ENCODE assay signal across 14 cellular contexts in the genomic region with DNA sequence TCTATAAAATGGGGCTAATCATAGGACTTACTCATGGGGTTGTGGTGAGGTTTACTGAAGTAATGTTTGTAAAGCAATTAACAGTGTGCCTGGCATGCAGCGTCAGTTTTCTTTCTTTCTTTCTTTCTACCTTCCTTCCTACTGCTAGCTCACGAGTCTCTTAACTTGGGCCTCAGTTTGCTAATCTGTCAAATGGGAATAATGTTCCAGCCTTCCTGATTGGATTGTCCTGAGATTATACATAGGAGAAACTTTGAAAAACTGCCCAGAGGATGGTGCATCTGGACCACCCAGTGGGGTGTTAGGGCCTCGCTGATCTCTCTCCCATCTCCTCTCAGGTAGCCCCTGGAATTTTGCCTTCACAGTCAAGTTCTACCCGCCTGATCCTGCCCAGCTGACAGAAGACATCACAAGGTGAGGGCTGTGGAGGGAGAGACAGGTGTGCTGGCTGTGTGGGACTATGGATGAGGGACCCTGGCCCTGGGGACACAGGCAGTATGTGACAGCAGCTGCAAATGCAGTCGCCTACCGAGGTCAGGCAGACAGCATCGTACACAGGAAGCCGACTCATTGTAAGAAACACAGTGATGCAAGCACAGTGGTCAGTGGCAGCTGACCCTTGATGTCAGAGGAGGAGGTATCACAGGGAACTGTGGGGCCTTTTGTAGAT. TPM values are rescaled to one million over a fixed set of nuclear protein-coding genes. Genes with fewer than 3 reads are reported as not detected.
DNase-seq lines count a peak whose midpoint lies in the region; ATAC-seq and TF ChIP-seq lines count a peak whose summit lies in the region.
"Had no signal": no experiment of that assay in that cellular context is flagged by ENCODE, and none has a peak within 500 bp of the region (broad histone marks: within the 10 kb centered on the region; RNA-seq: fewer than 3 reads in every experiment).

No MANE protein-coding gene starts in this region.

- intact Hi-C loops in cardiac septum (cut with DNase I) (no loop called here), colonic mucosa (cut with DNase I) (no loop called here)

- peak overlapping the region; percentile 78 for H3K27ac Mint-ChIP-seq in HFFc6
- H3K27ac Mint-ChIP-seq: activated T-cell treated with anti-CD3 and anti-CD28 coated beads, Interleukin-2, amount 50 U/mL, for 24 hours had no signal

- H3K36me3 ChIP-seq in colonic mucosa: no peaks in the 10 kb centered on the region
- H3K36me3 ChIP-seq: uterus had no signal

- H3K9ac ChIP-seq in colonic mucosa (ENCODE audit: low read depth in 2 of 2, low read length in 2 of 2): no peak overlapping the region

- in situ Hi-C loops in ACHN (cut with HindIII; ENCODE audit: low pct_ligation_motif_present, low pct_unique_long_range_greater_than_20kb, low sequenced_read_pairs): no loop called here

- DNase-seq in ACHN (peak; percentile 19), HFFc6 (peak; percentile 68), amniotic epithelial cell (ENCODE audit: low read depth) (peak; percentile 69), iris pigment epithelial cell (ENCODE audit: low read depth) (peak; percentile 83), globus pallidus (ENCODE audit: low spot score) (no peak), cardiac septum (ENCODE audit: low spot score) (no peak), colonic mucosa (no peak)
- DNase-seq: activated T-cell treated with anti-CD3 and anti-CD28 coated beads, Interleukin-2, amount 50 U/mL, for 24 hours; BE2C; mesendoderm; NCI-H187 treated with DMSO at 0.1 percent for 48 hours; pancreas; uterus had no signal

- H3K4me1 Mint-ChIP-seq in HFFc6 (ENCODE audit: low read depth): peaks cover 12% of the 10 kb centered on the region

- no peaks in the 10 kb centered on the region for H3K4me1 ChIP-seq in colonic mucosa
- H3K4me1 ChIP-seq: BE2C, uterus had no signal

- no peak for ATAC-seq in HG02938 (IDR thresholded peaks at IDR 0.05; ENCODE audit: unreplicated experiment)

- H3K36me3 Mint-ChIP-seq in HFFc6 (ENCODE audit: low read depth): peaks cover 7% of the 10 kb centered on the region

- no peak overlapping the region for H3K4me3 Mint-ChIP-seq in HFFc6
- H3K4me3 Mint-ChIP-seq: activated T-cell treated with anti-CD3 and anti-CD28 coated beads, Interleukin-2, amount 50 U/mL, for 24 hours had no signal

- no peaks in the 10 kb centered on the region for H3K9me3 ChIP-seq in colonic mucosa
- H3K9me3 ChIP-seq: BE2C, pancreas, uterus had no signal

- no peak overlapping the region for H3K27ac ChIP-seq in colonic mucosa
- H3K27ac ChIP-seq: pancreas, uterus had no signal

- no peaks in the 10 kb centered on the region for H3K9me3 Mint-ChIP-seq in HFFc6
- H3K9me3 Mint-ChIP-seq: activated T-cell treated with anti-CD3 and anti-CD28 coated beads, Interleukin-2, amount 50 U/mL, for 24 hours had no signal

- TF ChIP-seq CTCF in HFFc6 (IDR thresholded peaks at IDR 0.05) (no peak), colonic mucosa (IDR thresholded peaks at IDR 0.05) (no peak)

- no peak overlapping the region for H3K4me3 ChIP-seq in colonic mucosa
- H3K4me3 ChIP-seq: pancreas, uterus had no signal

- no peaks in the 10 kb centered on the region for H3K27me3 ChIP-seq in colonic mucosa
- H3K27me3 ChIP-seq: BE2C, pancreas, uterus had no signal

- H3K27me3 Mint-ChIP-seq in HFFc6 (ENCODE audit: insufficient read depth): peaks cover 4% of the 10 kb centered on the region
- H3K27me3 Mint-ChIP-seq: activated T-cell treated with anti-CD3 and anti-CD28 coated beads, Interleukin-2, amount 50 U/mL, for 24 hours had no signal

RNA-seq across cellular contexts. Expression of a gene that starts 27.5 kb away (rescaled TPM):
- 10 to 100 TPM; 41.9 to 51.0 (median 43.4) TPM for total RNA-seq in HFFc6 (2021; fragmentation: NEBNext Ultra II Directional; extraction: Animal tissue kit (Norgen Biotek cat#: 25700))
- 21.8 TPM for total RNA-seq in cardiac septum
- 10 to 100 TPM; 40.3 to 59.2 TPM for total RNA-seq in colonic mucosa

RNA-seq across cellular contexts. Expression of a gene that starts 54.2 kb away (rescaled TPM):
- total RNA-seq in HFFc6 (2021; fragmentation: NEBNext Ultra II Directional; extraction: Animal tissue kit (Norgen Biotek cat#: 25700)): 10 to 100 TPM; 20.4 to 25.9 (median 23.7) TPM
- 14.7 TPM for total RNA-seq in cardiac septum
- total RNA-seq in colonic mucosa: 10 to 100 TPM; 16.1 to 19.9 TPM

Comparison
In these comparisons a context has a peak if more than half of its experiments do, and no peak if none do; other contexts are left out.
1. DNase-seq: peak in ACHN (single experiment), HFFc6 (single experiment), amniotic epithelial cell (single experiment) and iris pigment epithelial cell (single experiment); none in globus pallidus (single experiment), cardiac septum (single experiment) and colonic mucosa (single experiment).